ENCODE assay signal across 1 cellular context in genomic region chr17:4607773-4608187, GRCh38.
TF ChIP-seq lines count a peak whose summit lies in the region.

No MANE protein-coding gene starts in this region.

TF ChIP-seq in K562, 482 proteins besides CTCF, POLR2A, EP300 and RAD21 (continues in another document):
- TF ChIP-seq CEBPG (CRISPR knock-in tag; IDR thresholded peaks at IDR 0.05) (no peak), CEBPG (tag; conservative IDR thresholded peaks at IDR 0.05 in 1 of 2, IDR thresholded peaks at IDR 0.05 in 1 of 2) (no peak), ATF4 (CRISPR knock-in tag; IDR thresholded peaks at IDR 0.05) (no peak), POLR2AphosphoS2 (IDR thresholded peaks at IDR 0.05; ENCODE audit: low read length) (no peak), PBX2 (CRISPR knock-in tag; IDR thresholded peaks at IDR 0.05; ENCODE audit: low read depth) (no peak), PBX2 (tag; conservative IDR thresholded peaks at IDR 0.05; ENCODE audit: low read depth) (peak; percentile 45), ESRRA (IDR thresholded peaks at IDR 0.05; ENCODE audit: borderline replicate concordance, low read depth) (peak; percentile 87), SRSF9 (IDR thresholded peaks at IDR 0.05; ENCODE audit: borderline replicate concordance, low read depth, low read length) (no peak), MXI1 (IDR thresholded peaks at IDR 0.05; ENCODE audit: low read depth, low read length) (no peak), NFIC (IDR thresholded peaks at IDR 0.05) (peak; percentile 51; the same call in 1 of the 2 replicates), ZNF398 (CRISPR knock-in tag; IDR thresholded peaks at IDR 0.05) (no peak), MNT (conservative IDR thresholded peaks at IDR 0.05) (no peak), ZNF707 (CRISPR knock-in tag; conservative IDR thresholded peaks at IDR 0.05) (no peak), CBFB (CRISPR knock-in tag; IDR thresholded peaks at IDR 0.05) (no peak), ZNF79 (CRISPR knock-in tag; IDR thresholded peaks at IDR 0.05; ENCODE audit: low read depth) (no peak), CBFA2T3 (IDR thresholded peaks at IDR 0.05) (peak; percentile 44), POLR2B (IDR thresholded peaks at IDR 0.05; ENCODE audit: low read depth, partially characterized antibody) (no peak), TRIM25 (IDR thresholded peaks at IDR 0.05; ENCODE audit: borderline replicate concordance) (no peak), POLR2AphosphoS5 (IDR thresholded peaks at IDR 0.05; ENCODE audit: control insufficient read depth, insufficient read depth, low read depth, low read length) (no peak), MAFG (tag; conservative IDR thresholded peaks at IDR 0.05) (no peak), BHLHE40 (IDR thresholded peaks at IDR 0.05; ENCODE audit: low read length) (0 out of 2 replicates have a peak, but pooled peaks have one; percentile 3), EP400 (IDR thresholded peaks at IDR 0.05) (no peak), MCM3 (IDR thresholded peaks at IDR 0.05) (no peak), ZNF639 (CRISPR knock-in tag; conservative IDR thresholded peaks at IDR 0.05 in 1 of 2, IDR thresholded peaks at IDR 0.05 in 1 of 2) (no peak), HMBOX1 (IDR thresholded peaks at IDR 0.05) (no peak), ZNF699 (CRISPR knock-in tag; IDR thresholded peaks at IDR 0.05; ENCODE audit: insufficient replicate concordance) (no peak), VEZF1 (CRISPR knock-in tag; IDR thresholded peaks at IDR 0.05) (0 out of 2 replicates have a peak, but pooled peaks have one; percentile 21), POLR3A (IDR thresholded peaks at IDR 0.05; ENCODE audit: borderline replicate concordance, extremely low read depth, insufficient read depth, insufficient read length) (no peak), RAD51 (IDR thresholded peaks at IDR 0.05; ENCODE audit: borderline replicate concordance, low read depth) (no peak), MTA3 (IDR thresholded peaks at IDR 0.05; ENCODE audit: borderline replicate concordance) (no peak), ZFP30 (CRISPR knock-in tag; IDR thresholded peaks at IDR 0.05; ENCODE audit: borderline replicate concordance) (no peak), SFPQ (IDR thresholded peaks at IDR 0.05; ENCODE audit: low read depth, low read length) (no peak), ZBTB7A (IDR thresholded peaks at IDR 0.05; ENCODE audit: borderline replicate concordance, control insufficient read depth, low read depth, low read length) (no peak), RB1 (IDR thresholded peaks at IDR 0.05; ENCODE audit: low read depth) (no peak), XRCC5 (IDR thresholded peaks at IDR 0.05; ENCODE audit: low read depth, low read length) (no peak), TAF7 (tag; IDR thresholded peaks at IDR 0.05) (no peak), MEIS2 (IDR thresholded peaks at IDR 0.05; ENCODE audit: partially characterized antibody) (peak; percentile 24), PATZ1 (CRISPR knock-in tag; IDR thresholded peaks at IDR 0.05; ENCODE audit: borderline replicate concordance) (no peak), SRSF3 (IDR thresholded peaks at IDR 0.05; ENCODE audit: insufficient read depth, low read length) (no peak), ZNF217 (CRISPR knock-in tag; IDR thresholded peaks at IDR 0.05) (no peak), NR0B1 (IDR thresholded peaks at IDR 0.05; ENCODE audit: partially characterized antibody) (no peak), HDAC2 (IDR thresholded peaks at IDR 0.05) (no peak), FOXK1 (CRISPR knock-in tag; IDR thresholded peaks at IDR 0.05; ENCODE audit: borderline replicate concordance) (no peak)
